In the genomic region with DNA sequence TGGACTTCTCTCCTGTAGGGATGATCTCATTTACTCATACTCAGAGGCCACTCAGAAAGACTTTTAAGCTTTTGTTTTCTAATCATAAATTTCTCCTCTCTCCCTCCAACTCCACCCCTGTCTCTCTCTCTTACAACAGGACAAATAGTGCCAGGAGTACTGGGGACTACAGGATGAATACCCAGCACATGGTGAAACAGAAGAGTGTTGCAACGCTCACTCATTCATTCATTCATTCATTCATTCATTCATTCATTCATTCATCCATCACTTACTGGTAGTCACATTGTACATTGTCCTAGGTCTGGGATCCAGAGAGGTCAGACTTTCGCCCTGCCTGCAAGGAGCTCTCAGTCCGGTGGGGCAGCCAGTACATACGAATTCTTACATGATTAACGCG, we compare ENCODE assay signal across 1 cellular context.
A peak's percentile ranks its signal among the peaks of the same experiment; 100 is the strongest.
TF ChIP-seq lines count a peak whose summit lies in the region.

No MANE protein-coding gene starts in this region.

TF ChIP-seq in HEK293, 187 proteins besides CTCF, POLR2A, EP300 and RAD21:
- TF ChIP-seq, protein P1, sequence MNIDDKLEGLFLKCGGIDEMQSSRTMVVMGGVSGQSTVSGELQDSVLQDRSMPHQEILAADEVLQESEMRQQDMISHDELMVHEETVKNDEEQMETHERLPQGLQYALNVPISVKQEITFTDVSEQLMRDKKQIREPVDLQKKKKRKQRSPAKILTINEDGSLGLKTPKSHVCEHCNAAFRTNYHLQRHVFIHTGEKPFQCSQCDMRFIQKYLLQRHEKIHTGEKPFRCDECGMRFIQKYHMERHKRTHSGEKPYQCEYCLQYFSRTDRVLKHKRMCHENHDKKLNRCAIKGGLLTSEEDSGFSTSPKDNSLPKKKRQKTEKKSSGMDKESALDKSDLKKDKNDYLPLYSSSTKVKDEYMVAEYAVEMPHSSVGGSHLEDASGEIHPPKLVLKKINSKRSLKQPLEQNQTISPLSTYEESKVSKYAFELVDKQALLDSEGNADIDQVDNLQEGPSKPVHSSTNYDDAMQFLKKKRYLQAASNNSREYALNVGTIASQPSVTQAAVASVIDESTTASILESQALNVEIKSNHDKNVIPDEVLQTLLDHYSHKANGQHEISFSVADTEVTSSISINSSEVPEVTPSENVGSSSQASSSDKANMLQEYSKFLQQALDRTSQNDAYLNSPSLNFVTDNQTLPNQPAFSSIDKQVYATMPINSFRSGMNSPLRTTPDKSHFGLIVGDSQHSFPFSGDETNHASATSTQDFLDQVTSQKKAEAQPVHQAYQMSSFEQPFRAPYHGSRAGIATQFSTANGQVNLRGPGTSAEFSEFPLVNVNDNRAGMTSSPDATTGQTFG (tag by site-specific recombination; IDR thresholded peaks at IDR 0.05; ENCODE audit: borderline replicate concordance) = no peak
- TF ChIP-seq KLF1 (tag by site-specific recombination; IDR thresholded peaks at IDR 0.05) (no peak), MYNN (tag by site-specific recombination; IDR thresholded peaks at IDR 0.05; ENCODE audit: borderline replicate concordance) (0 out of 2 replicates have a peak, but pooled peaks have one; percentile 16), ZNF24 (tag by site-specific recombination; IDR thresholded peaks at IDR 0.05) (peak; percentile 89), ZBTB6 (tag by site-specific recombination; IDR thresholded peaks at IDR 0.05) (no peak)
